ENCODE assay signal across 8 cellular contexts in the genomic region with DNA sequence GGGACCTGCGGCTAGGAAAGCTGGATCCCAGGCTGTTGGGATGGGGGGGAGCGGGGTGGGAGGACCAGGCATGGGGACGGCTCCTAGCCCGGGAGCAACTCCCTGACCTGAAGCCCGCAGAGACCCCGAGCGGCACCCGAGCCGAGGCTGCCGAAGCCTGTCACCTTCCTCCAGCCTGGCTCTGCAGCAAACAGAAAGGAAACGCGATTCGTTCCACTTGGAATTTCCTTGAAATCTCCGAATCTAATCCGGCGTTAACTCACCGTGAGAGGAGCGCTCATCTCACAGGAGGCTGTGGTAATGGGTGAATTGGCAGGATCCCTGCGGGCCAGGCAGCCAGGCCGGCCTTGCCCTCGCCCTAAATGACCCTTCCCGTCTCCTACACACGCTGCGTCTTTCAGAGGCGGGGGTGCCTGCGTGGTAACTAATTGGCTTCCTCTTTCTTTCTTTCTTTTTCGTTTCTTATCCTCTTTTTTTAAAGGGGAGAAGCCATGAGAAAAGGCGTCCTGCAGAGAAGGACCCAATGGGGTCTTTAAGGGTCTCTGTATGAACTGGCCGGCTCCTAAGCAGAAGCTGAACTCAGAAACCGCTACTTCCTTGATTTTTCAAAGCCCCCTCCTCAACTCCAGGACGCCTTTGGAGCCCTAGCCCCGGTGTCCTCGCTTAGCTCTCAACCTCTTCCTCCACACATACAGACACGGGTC. TPM values are rescaled to one million over a fixed set of nuclear protein-coding genes. Genes with fewer than 3 reads are reported as not detected.
A peak's percentile ranks its signal among the peaks of the same experiment; 100 is the strongest.
DNase-seq lines count a peak whose midpoint lies in the region; ATAC-seq, FAIRE-seq and TF ChIP-seq lines count a peak whose summit lies in the region.

No MANE protein-coding gene starts in this region.

- H4K91ac ChIP-seq in IMR-90 (ENCODE audit: insufficient read depth, low read depth, low read length) (no peak overlapping the region), neuronal stem cell (ENCODE audit: low read depth, low read length, poor library complexity) (no peak overlapping the region)

- H3K9ac ChIP-seq in IMR-90 (ENCODE audit: low read depth, low read length) (no peak overlapping the region), neuronal stem cell (ENCODE audit: low read depth, low read length, poor library complexity) (no peak overlapping the region)

- in situ Hi-C loops in IMR-90 (cut with MboI; ENCODE audit: low sequenced_read_pairs), result no loop called here

- H3K27ac Mint-ChIP-seq in central memory CD8-positive, alpha-beta T cell (ENCODE audit: low read depth), result no peak overlapping the region

- no peak overlapping the region for H3K4me3 ChIP-seq in IMR-90 (ENCODE audit: insufficient read depth, low read depth, low read length)
- H3K4me3 ChIP-seq in neuronal stem cell (ENCODE audit: low read length in 2 of 2), result peak overlapping the region in 1 of 2 donors; percentile 85

- no peak overlapping the region for H2BK20ac ChIP-seq in IMR-90 (ENCODE audit: low read depth, low read length)

- TF ChIP-seq CTCF in IMR-90 (conservative IDR thresholded peaks at IDR 0.05; ENCODE audit: low read depth, low read length), result no peak

- H2AFZ ChIP-seq in IMR-90 (replicated peaks; ENCODE audit: low read length, poor library complexity) (no peak overlapping the region), neuronal stem cell (ENCODE audit: low read length) (peak overlapping the region; percentile 93)

- CTCF ChIA-PET in IMR-90 (lab: Yijun Ruan, JAX), result no interaction called here

- no TSS peak for BruUV-seq in IMR-90 (replicated peaks; lab: Mats Ljungman, UMichigan)

- POLR2A ChIA-PET in IMR-90 (lab: Charles Lee; ENCODE audit: unreplicated experiment), result no interaction called here

- H3K36me3 Mint-ChIP-seq in central memory CD8-positive, alpha-beta T cell (ENCODE audit: insufficient read depth), result no peaks in the 10 kb centered on the region

- 0% methylated on average over 3 of the region's 34 CpGs; no CpG with 5 or more reads in 1 of the 2 experiments for WGBS in IMR-90 (ENCODE audit: extremely low coverage in 2 of 2, insufficient read length in 1 of 2), 2 experiments
- WGBS in neuronal stem cell (ENCODE audit: extremely low coverage in 2 of 2, insufficient read length in 2 of 2, insufficient replicate concordance in 1 of 2), 2 donors, result no CpG with 5 or more reads among the region's 34 CpGs

- DNase-seq in EL, result peak; percentile 30
- no peak for DNase-seq in IMR-90
- no peak for DNase-seq in central memory CD8-positive, alpha-beta T cell (ENCODE audit: low spot score in 2 of 2)
- no peak for DNase-seq in neuronal stem cell (ENCODE audit: low spot score)
- DNase-seq in AML-193 (lab: John Stamatoyannopoulos, UW), result no peak
- no peak for DNase-seq in NCI-H2029 treated with DMSO at 0.1 percent for 48 hours (lab: John Stamatoyannopoulos, UW)
- DNase-seq in urothelium cell line (ENCODE audit: low spot score), result no peak

- no peak overlapping the region for H3K56ac ChIP-seq in IMR-90 (ENCODE audit: extremely low read depth, insufficient read depth, low read length)

- H3K27ac ChIP-seq in IMR-90 (ENCODE audit: insufficient read depth, low read length), result no peak overlapping the region
- no peak overlapping the region for H3K27ac ChIP-seq in neuronal stem cell (replicated peaks; ENCODE audit: low read length)

- H3K4me1 Mint-ChIP-seq in central memory CD8-positive, alpha-beta T cell, result peaks cover 27% of the 10 kb centered on the region

- H2AK9ac ChIP-seq in IMR-90 (replicated peaks; ENCODE audit: low read depth, low read length, poor library complexity), result no peak overlapping the region

- no peak overlapping the region for H4K5ac ChIP-seq in IMR-90 (ENCODE audit: low read depth, low read length)

- H3K27me3 ChIP-seq in IMR-90 (ENCODE audit: control insufficient read depth, insufficient read depth, low read length) (peaks cover 94% of the 10 kb centered on the region), neuronal stem cell (ENCODE audit: control insufficient read depth in 3 of 3, insufficient read depth in 3 of 3, low read depth in 1 of 3, low read length in 3 of 3) (peaks cover 0 to 83% (median 56%) of the 10 kb centered on the region in 3 experiments)

- no peak for TF ChIP-seq RAD21 in IMR-90 (IDR thresholded peaks at IDR 0.05; ENCODE audit: low read length)

- H2BK120ac ChIP-seq in IMR-90 (ENCODE audit: low read depth, low read length), result no peak overlapping the region
- H2BK120ac ChIP-seq in neuronal stem cell (ENCODE audit: low read depth, low read length), result no peak overlapping the region

- no peak overlapping the region for H3K14ac ChIP-seq in IMR-90 (replicated peaks; ENCODE audit: low read depth, low read length)
- no peak overlapping the region for H3K14ac ChIP-seq in neuronal stem cell (ENCODE audit: low read length)

- TF ChIP-seq POLR2A in IMR-90 (IDR thresholded peaks at IDR 0.05; ENCODE audit: low read depth, low read length), result no peak

- H3K4me1 ChIP-seq in IMR-90 (ENCODE audit: control insufficient read depth, insufficient read depth, low read length) (peaks cover 3% of the 10 kb centered on the region; the same call in 1 of the 2 replicates), neuronal stem cell (ENCODE audit: control insufficient read depth in 2 of 2, insufficient read depth in 1 of 2, low read depth in 1 of 2, low read length in 2 of 2) (peaks cover 10 to 18% of the 10 kb centered on the region in 2 donors)

- no peaks in the 10 kb centered on the region for H3K9me3 Mint-ChIP-seq in central memory CD8-positive, alpha-beta T cell

- intact Hi-C loops in IMR-90 (cut with micrococcal nuclease), result no loop called here

- H3K36me3 ChIP-seq in IMR-90 (ENCODE audit: control insufficient read depth, insufficient read depth, low read length) (no peaks in the 10 kb centered on the region), neuronal stem cell (replicated peaks in 1 of 2; ENCODE audit: control insufficient read depth in 2 of 2, insufficient read depth in 2 of 2, low read length in 2 of 2) (peaks cover 0 to 39% of the 10 kb centered on the region in 2 donors)

- H3K9me1 ChIP-seq in IMR-90 (ENCODE audit: insufficient read depth, low read length), result no peaks in the 10 kb centered on the region

- dilution Hi-C loops in IMR-90 (cut with HindIII; ENCODE audit: low sequenced_read_pairs, unreplicated experiment), result no loop called here

- H3K79me1 ChIP-seq in IMR-90 (ENCODE audit: low read depth in 1 of 2, low read length in 2 of 2), result no peaks in the 10 kb centered on the region
- no peaks in the 10 kb centered on the region for H3K79me1 ChIP-seq in neuronal stem cell (ENCODE audit: low read depth, low read length)

- H3K27me3 Mint-ChIP-seq in central memory CD8-positive, alpha-beta T cell, result peaks cover 92% of the 10 kb centered on the region

- H2BK15ac ChIP-seq in IMR-90 (ENCODE audit: low read depth, low read length) (no peak overlapping the region), neuronal stem cell (ENCODE audit: low read length) (no peak overlapping the region)

- no peak overlapping the region for H3K4ac ChIP-seq in IMR-90 (ENCODE audit: low read depth, low read length)
- H3K4ac ChIP-seq in neuronal stem cell (ENCODE audit: low read length), result no peak overlapping the region

- H2BK12ac ChIP-seq in neuronal stem cell (ENCODE audit: low read length), result no peak overlapping the region

- no peak for FAIRE-seq in urothelium cell line (lab: Jason Lieb, UNC)

- H2AK5ac ChIP-seq in IMR-90 (ENCODE audit: low read depth, low read length), result no peak overlapping the region
- H2AK5ac ChIP-seq in neuronal stem cell (ENCODE audit: low read depth, low read length), result no peak overlapping the region

- H3K18ac ChIP-seq in IMR-90 (ENCODE audit: low read depth, low read length) (no peak overlapping the region), neuronal stem cell (ENCODE audit: low read length) (peak overlapping the region; percentile 21)

- peaks cover 8% of the 10 kb centered on the region; the same call in 1 of the 2 replicates for H4K20me1 ChIP-seq in IMR-90 (ENCODE audit: insufficient read depth, low read length)

- peak overlapping the region; percentile 69 for H3K4me3 Mint-ChIP-seq in central memory CD8-positive, alpha-beta T cell

- H3K4me2 ChIP-seq in IMR-90 (ENCODE audit: low read depth, low read length) (peak overlapping the region; percentile 27), neuronal stem cell (ENCODE audit: insufficient read depth, low read length, poor library complexity, severe bottlenecking) (no peak overlapping the region)

- H3K23ac ChIP-seq in IMR-90 (ENCODE audit: low read depth, low read length) (no peak overlapping the region), neuronal stem cell (ENCODE audit: low read depth, low read length, poor library complexity) (no peak overlapping the region)

- ATAC-seq in IMR-90 (ENCODE audit: low read depth) (no peak), HG03571 (IDR thresholded peaks at IDR 0.05; ENCODE audit: unreplicated experiment) (no peak)
- ATAC-seq in central memory CD8-positive, alpha-beta T cell (replicated peaks; ENCODE audit: extremely low read depth, poor library complexity, severe bottlenecking), result no peak

- H2BK5ac ChIP-seq in IMR-90 (ENCODE audit: low read depth, low read length, poor library complexity, severe bottlenecking), result no peak overlapping the region
- H2BK5ac ChIP-seq in neuronal stem cell (ENCODE audit: low read length), result no peak overlapping the region

- H3K9me3 ChIP-seq in IMR-90 (ENCODE audit: control insufficient read depth, insufficient read depth, low read length), result peaks cover 7% of the 10 kb centered on the region; the same call in 1 of the 2 replicates
- H3K9me3 ChIP-seq in neuronal stem cell (replicated peaks in 1 of 2; ENCODE audit: control insufficient read depth in 2 of 2, insufficient read depth in 1 of 2, low read depth in 1 of 2, low read length in 2 of 2), result peaks cover 5 to 6% of the 10 kb centered on the region in 2 donors

- H4K8ac ChIP-seq in IMR-90 (ENCODE audit: low read depth in 2 of 2, low read length in 2 of 2) (no peak overlapping the region), neuronal stem cell (ENCODE audit: low read depth, low read length) (no peak overlapping the region)

TF ChIP-seq in IMR-90, 13 proteins besides CTCF, POLR2A, EP300 and RAD21 (continues in another document):
- no peak for TF ChIP-seq CHD1 (IDR thresholded peaks at IDR 0.05; ENCODE audit: low read depth, low read length)
- TF ChIP-seq MAFK (IDR thresholded peaks at IDR 0.05; ENCODE audit: low read depth, low read length), result no peak
- no peak for TF ChIP-seq SMC3 (IDR thresholded peaks at IDR 0.05; ENCODE audit: low read depth, low read length)
- no peak for TF ChIP-seq MAZ (IDR thresholded peaks at IDR 0.05; ENCODE audit: borderline replicate concordance, low read depth, low read length)

RNA-seq across cellular contexts. Expression of a gene that starts 8.5 kb away (rescaled TPM):
- not detected in 2 replicates for total RNA-seq in IMR-90 (2012; rRNA removed)
- polyA plus RNA-seq in IMR-90 (2012; rRNA removed), result not detected in 2 replicates
- not detected in 2 replicates for polyA plus RNA-seq in IMR-90 (2012; cell fraction: cytosol; rRNA removed)
- not detected in 2 replicates for polyA plus RNA-seq in IMR-90 (2012; cell fraction: nucleus; rRNA removed; ENCODE audit: low replicate concordance)
- not detected for polyA plus RNA-seq in neuronal stem cell (2013, experiment 1 of 2)
- under 0.01 TPM for polyA plus RNA-seq in neuronal stem cell (2013, experiment 2 of 2)
